ENCODE assay signal across 8 cellular contexts in the genomic region with DNA sequence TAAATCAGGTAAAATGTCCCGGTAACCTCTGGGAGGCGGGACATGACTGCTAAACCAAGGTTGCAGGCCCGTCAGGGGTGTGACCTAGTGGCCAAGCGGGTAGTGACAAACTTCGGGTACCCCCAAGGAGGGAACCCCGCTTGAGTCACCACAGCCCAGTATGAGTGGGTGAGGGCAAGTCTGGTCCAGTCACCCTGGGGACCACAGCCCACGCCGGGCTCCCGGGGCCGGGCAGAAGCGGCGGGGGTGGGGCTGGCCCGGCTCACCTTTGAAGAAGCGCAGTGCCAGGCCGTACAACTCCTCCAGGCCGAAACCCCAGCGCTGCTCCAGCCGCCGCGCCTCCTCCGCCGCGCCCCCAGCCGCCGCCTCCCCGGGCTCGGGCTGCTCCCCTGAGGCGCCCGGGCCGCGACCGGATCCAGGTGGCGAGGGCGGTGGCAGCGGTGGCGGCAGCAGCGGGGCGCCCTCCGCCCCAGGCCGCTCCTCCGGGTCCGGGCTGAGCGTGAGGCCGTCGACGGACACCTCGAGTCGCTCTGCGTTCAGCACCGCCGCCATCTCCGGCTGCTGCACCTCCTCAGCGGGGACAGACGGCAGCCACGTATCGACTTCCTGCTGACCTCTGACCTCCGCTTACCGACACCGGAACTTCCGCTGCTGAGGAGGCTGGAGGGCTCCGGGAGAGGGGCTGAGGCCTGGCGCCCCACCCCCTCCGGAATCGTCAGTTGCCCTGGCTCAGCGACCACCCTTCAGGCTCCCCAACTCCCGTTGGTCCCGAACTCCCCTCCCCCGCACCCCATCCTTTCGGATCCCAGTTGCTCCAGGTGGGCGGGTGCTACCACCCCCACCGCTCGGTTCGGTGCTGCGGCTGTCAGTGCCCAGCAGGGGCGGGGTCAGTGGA. TPM values are rescaled to one million over a fixed set of nuclear protein-coding genes. Genes with fewer than 3 reads are reported as not detected.
DNase-seq lines count a peak whose midpoint lies in the region; ATAC-seq, FAIRE-seq and TF ChIP-seq lines count a peak whose summit lies in the region.

A gene (minus strand): TSS at position 618 of the 895 bp plus-strand sequence. CDS start 66 bp downstream, at position 552.

- intact Hi-C loops in IMR-90 (cut with micrococcal nuclease) = loop anchor here (1.0 kb wide), 1 partner anchor 123 kb away; a partner anchor contains a TSS
- intact Hi-C loops in OCI-LY7 (cut with micrococcal nuclease; ENCODE audit: unreplicated experiment) = loop anchor here (1.0 to 5.0 kb wide), 2 partner anchors 61 to 124 kb away; a partner anchor contains a TSS
- intact Hi-C loops in endothelial cell of umbilical vein (cut with micrococcal nuclease) = loop anchor here (1.0 to 5.0 kb wide), 3 partner anchors 123 to 189 kb away; a partner anchor contains a TSS

- peak within 1 kb of the TSS; percentile 95 for H3K4ac ChIP-seq in IMR-90 (ENCODE audit: low read depth, low read length)

- peak within 1 kb of the TSS; percentile 97 for H3K27ac ChIP-seq in IMR-90 (ENCODE audit: insufficient read depth, low read length)
- H3K27ac ChIP-seq in OCI-LY7 (ENCODE audit: low read depth, low read length, poor library complexity, severe bottlenecking) = peak within 1 kb of the TSS; percentile 66
- H3K27ac ChIP-seq in endothelial cell of umbilical vein (ENCODE audit: insufficient read depth, low read depth, low read length) = peak within 1 kb of the TSS; percentile 66

- H3K36me3 ChIP-seq in IMR-90 (ENCODE audit: control insufficient read depth, insufficient read depth, low read length) = peaks cover 7% of the 10 kb centered on the region; the same call in 1 of the 2 replicates
- H3K36me3 ChIP-seq in OCI-LY7 (ENCODE audit: insufficient read depth, low read length) = peaks cover 30% of the 10 kb centered on the region
- peaks cover 0 to 1% of the 10 kb centered on the region in 2 experiments for H3K36me3 ChIP-seq in endothelial cell of umbilical vein (ENCODE audit: control insufficient read depth in 2 of 2, extremely low read depth in 1 of 2, insufficient read depth in 2 of 2, low read length in 2 of 2)

- H2AK9ac ChIP-seq in IMR-90 (replicated peaks; ENCODE audit: low read depth, low read length, poor library complexity) = peak within 1 kb of the TSS; percentile 100

- no peak for TF ChIP-seq CTCF in IMR-90 (conservative IDR thresholded peaks at IDR 0.05; ENCODE audit: low read depth, low read length)
- TF ChIP-seq CTCF in OCI-LY7 (conservative IDR thresholded peaks at IDR 0.05; ENCODE audit: low read length) = 0 out of 2 replicates have a peak, but pooled peaks have one; percentile 15
- TF ChIP-seq CTCF in endothelial cell of umbilical vein (IDR thresholded peaks at IDR 0.05; ENCODE audit: extremely low read depth in 1 of 2, insufficient read depth in 1 of 2, low read depth in 1 of 2, low read length in 2 of 2) = peak in 1 of 2 donors; percentile 8

- H3K23ac ChIP-seq in IMR-90 (ENCODE audit: low read depth, low read length) = peak within 1 kb of the TSS; percentile 95

- peak within 1 kb of the TSS; percentile 74 for H2AK5ac ChIP-seq in IMR-90 (ENCODE audit: low read depth, low read length)

- BruUV-seq in IMR-90 (replicated peaks; lab: Mats Ljungman, UMichigan) = no TSS peak
- no TSS peak for BruUV-seq in OCI-LY7 (replicated peaks; lab: Mats Ljungman, UMichigan)
- BruUV-seq in endothelial cell of umbilical vein (replicated peaks; lab: Mats Ljungman, UMichigan) = no TSS peak

- in situ Hi-C loops in IMR-90 (cut with MboI; ENCODE audit: low sequenced_read_pairs) = no loop called here

- peaks cover 61% of the 10 kb centered on the region for H3K79me2 ChIP-seq in OCI-LY7 (ENCODE audit: insufficient read depth, low read depth, low read length)
- peaks cover 46% of the 10 kb centered on the region for H3K79me2 ChIP-seq in endothelial cell of umbilical vein (ENCODE audit: control insufficient read depth, insufficient read depth, low read length)

- H3K9me2 ChIP-seq in OCI-LY7 (ENCODE audit: insufficient read depth, low read length) = no peaks in the 10 kb centered on the region

- POLR2A ChIA-PET in IMR-90 (lab: Charles Lee; ENCODE audit: unreplicated experiment) (no interaction called here), OCI-LY7 (lab: Charles Lee) (interaction anchor here (0.6 to 3.1 kb wide), 9 partner anchors 8 to 119 kb away, joined by 3 to 10 read pairs (median 5); no protein-coding TSS in a partner anchor), endothelial cell of umbilical vein (lab: Charles Lee) (no interaction called here)

- peak within 1 kb of the TSS; percentile 78 for H2BK120ac ChIP-seq in IMR-90 (ENCODE audit: low read depth, low read length)

- H3K4me2 ChIP-seq in IMR-90 (ENCODE audit: low read depth, low read length) (peak within 1 kb of the TSS; percentile 100), OCI-LY7 (ENCODE audit: low read length) (peak within 1 kb of the TSS; percentile 87), endothelial cell of umbilical vein (ENCODE audit: insufficient read depth, low read length) (peak within 1 kb of the TSS; percentile 98)

- H3K4me3 ChIP-seq in IMR-90 (ENCODE audit: insufficient read depth, low read depth, low read length) (peak within 1 kb of the TSS; percentile 99), OCI-LY7 (ENCODE audit: low read depth, low read length, poor library complexity, severe bottlenecking) (peak within 1 kb of the TSS; percentile 82), endothelial cell of umbilical vein (replicated peaks in 1 of 3; ENCODE audit: insufficient read depth in 1 of 3, low read depth in 1 of 3, low read length in 3 of 3) (peak within 1 kb of the TSS; percentile 68 to 93 (median 70))

- H3K9ac ChIP-seq in IMR-90 (ENCODE audit: low read depth, low read length) = peak within 1 kb of the TSS; percentile 89
- peak within 1 kb of the TSS; percentile 53 for H3K9ac ChIP-seq in endothelial cell of umbilical vein (replicated peaks; ENCODE audit: extremely low read depth, insufficient read depth, low read length)

- CTCF ChIA-PET in IMR-90 (lab: Yijun Ruan, JAX) = interaction anchor here (0.5 to 0.6 kb wide), 2 partner anchors 107 to 153 kb away, joined by 4 to 6 read pairs; no protein-coding TSS in a partner anchor
- CTCF ChIA-PET in OCI-LY7 (lab: Charles Lee; ENCODE audit: unreplicated experiment) = interaction anchor here (2.8 kb wide), 1 partner anchor 61 kb away, joined by 14 read pairs; no protein-coding TSS in a partner anchor
- CTCF ChIA-PET in endothelial cell of umbilical vein (lab: Charles Lee) = interaction anchor here (0.7 to 3.4 kb wide), 5 partner anchors 11 to 121 kb away, joined by 3 to 19 read pairs (median 5); no protein-coding TSS in a partner anchor

- H4K8ac ChIP-seq in IMR-90 (ENCODE audit: low read depth in 2 of 2, low read length in 2 of 2) = peak within 1 kb of the TSS; percentile 98

- H2BK15ac ChIP-seq in IMR-90 (ENCODE audit: low read depth, low read length) = peak within 1 kb of the TSS; percentile 73; the same call in 1 of the 3 replicates

- H3K9me3 ChIP-seq in IMR-90 (ENCODE audit: control insufficient read depth, insufficient read depth, low read length) (no peaks in the 10 kb centered on the region), OCI-LY7 (ENCODE audit: low read length) (no peaks in the 10 kb centered on the region), endothelial cell of umbilical vein (replicated peaks; ENCODE audit: control insufficient read depth, insufficient read depth, low read length) (no peaks in the 10 kb centered on the region)

- H3K18ac ChIP-seq in IMR-90 (ENCODE audit: low read depth, low read length) = peak within 1 kb of the TSS; percentile 82

- peaks cover 3 to 20% of the 10 kb centered on the region in 2 experiments; a peak in 2 of 4 replicates for H3K79me1 ChIP-seq in IMR-90 (ENCODE audit: low read depth in 1 of 2, low read length in 2 of 2)

- peak within 1 kb of the TSS; percentile 63 for H3K56ac ChIP-seq in IMR-90 (ENCODE audit: extremely low read depth, insufficient read depth, low read length)

- dilution Hi-C loops in IMR-90 (cut with HindIII; ENCODE audit: low sequenced_read_pairs, unreplicated experiment) = no loop called here
- dilution Hi-C loops in endothelial cell of umbilical vein (cut with MboI; ENCODE audit: extremely low pct_ligation_motif_present, low sequenced_read_pairs) = no loop called here

- H3K4me1 ChIP-seq in IMR-90 (ENCODE audit: control insufficient read depth, insufficient read depth, low read length) (peaks cover 6% of the 10 kb centered on the region; the same call in 1 of the 2 replicates), OCI-LY7 (ENCODE audit: insufficient read depth, low read length, poor library complexity, severe bottlenecking) (peaks cover 42% of the 10 kb centered on the region), endothelial cell of umbilical vein (ENCODE audit: control insufficient read depth, extremely low read depth, insufficient read depth, low read length) (peaks cover 12% of the 10 kb centered on the region)

- no peak within 1 kb of the TSS for H2BK20ac ChIP-seq in IMR-90 (ENCODE audit: low read depth, low read length)

- H4K91ac ChIP-seq in IMR-90 (ENCODE audit: insufficient read depth, low read depth, low read length) = peak within 1 kb of the TSS; percentile 93

- peak within 1 kb of the TSS; percentile 98 for H4K5ac ChIP-seq in IMR-90 (ENCODE audit: low read depth, low read length)

- FAIRE-seq in endothelial cell of umbilical vein (lab: Jason Lieb, UNC) = peak; percentile 89

- H3K27me3 ChIP-seq in IMR-90 (ENCODE audit: control insufficient read depth, insufficient read depth, low read length) = no peaks in the 10 kb centered on the region
- no peaks in the 10 kb centered on the region for H3K27me3 ChIP-seq in endothelial cell of umbilical vein (ENCODE audit: control insufficient read depth in 2 of 2, insufficient read depth in 2 of 2, low read length in 2 of 2)

- 1% methylated on average over 31 of the region's 75 CpGs; no CpG with 5 or more reads in 1 of the 2 experiments for WGBS in IMR-90 (ENCODE audit: extremely low coverage in 2 of 2, insufficient read length in 1 of 2), 2 experiments

- TF ChIP-seq POLR2A in IMR-90 (IDR thresholded peaks at IDR 0.05; ENCODE audit: low read depth, low read length) = peak; percentile 95
- TF ChIP-seq POLR2A in endothelial cell of umbilical vein (IDR thresholded peaks at IDR 0.05; ENCODE audit: low read depth, low read length) = peak; percentile 84

- peak within 1 kb of the TSS; percentile 93 for H2BK5ac ChIP-seq in IMR-90 (ENCODE audit: low read depth, low read length, poor library complexity, severe bottlenecking)

- H3K14ac ChIP-seq in IMR-90 (replicated peaks; ENCODE audit: low read depth, low read length) = peak within 1 kb of the TSS; percentile 94

- H2AFZ ChIP-seq in IMR-90 (replicated peaks; ENCODE audit: low read length, poor library complexity) (peak within 1 kb of the TSS; percentile 96), OCI-LY7 (ENCODE audit: low read length) (peak within 1 kb of the TSS; percentile 82), endothelial cell of umbilical vein (ENCODE audit: low read depth, low read length) (peak within 1 kb of the TSS; percentile 95)

- H4K20me1 ChIP-seq in IMR-90 (ENCODE audit: insufficient read depth, low read length) (peaks cover 42% of the 10 kb centered on the region), OCI-LY7 (ENCODE audit: insufficient read depth, low read length) (peaks cover 24% of the 10 kb centered on the region), endothelial cell of umbilical vein (replicated peaks; ENCODE audit: control insufficient read depth, extremely low read depth, insufficient read depth, low read length) (no peaks in the 10 kb centered on the region)

- ATAC-seq in GM21528 (IDR thresholded peaks at IDR 0.05; ENCODE audit: low FRiP score, unreplicated experiment) = peak; percentile 95
- ATAC-seq in IMR-90 (ENCODE audit: low read depth) = peak; percentile 97

- peaks cover 8% of the 10 kb centered on the region; the same call in 1 of the 2 replicates for H3K9me1 ChIP-seq in IMR-90 (ENCODE audit: insufficient read depth, low read length)
- H3K9me1 ChIP-seq in endothelial cell of umbilical vein (replicated peaks; ENCODE audit: control insufficient read depth, extremely low read depth, insufficient read depth, low read length) = no peaks in the 10 kb centered on the region

- DNase-seq in DMS 273 (lab: John Stamatoyannopoulos, UW; ENCODE audit: unreplicated experiment) (peak; percentile 94), IMR-90 (peak; percentile 86), OCI-LY7 (ENCODE audit: low spot score) (peak; percentile 92), endothelial cell of umbilical vein (ENCODE audit: low read depth, low spot score) (peak; percentile 82), middle frontal gyrus (ENCODE audit: extremely low spot score, low spot score) (peak; percentile 88)
- peak; percentile 88 for DNase-seq in activated CD8-positive, alpha-beta memory T cell treated with anti-CD3 and anti-CD28 coated beads, Interleukin-2, amount 50 U/mL, for 48 hours
- DNase-seq in stimulated activated CD8-positive, alpha-beta memory T cell treated with anti-CD3 and anti-CD28 coated beads, Interleukin-2, amount 100 ng/mL, for 1 hour (ENCODE audit: low read depth in 2 of 2) = peak; percentile 60 to 65

- no peak for TF ChIP-seq RAD21 in IMR-90 (IDR thresholded peaks at IDR 0.05; ENCODE audit: low read length)

RNA-seq across cellular contexts. Expression of the gene that starts here (rescaled TPM):
- 59.7 and 95.3 TPM in 2 replicates for total RNA-seq in IMR-90 (2012; rRNA removed)
- polyA plus RNA-seq in IMR-90 (2012; rRNA removed) = 27.3 and 30.3 TPM in 2 replicates
- polyA plus RNA-seq in IMR-90 (2012; cell fraction: cytosol; rRNA removed) = 5.3 and 8.3 TPM in 2 replicates
- 4.7 and 17.6 TPM in 2 replicates for polyA plus RNA-seq in IMR-90 (2012; cell fraction: nucleus; rRNA removed; ENCODE audit: low replicate concordance)
- 30.3 and 35.3 TPM in 2 replicates for total RNA-seq in OCI-LY7 (2014; rRNA removed; shearing (Covaris generic))
- 51.7 and 54.1 TPM in 2 replicates for total RNA-seq in OCI-LY7 (2022)
- total RNA-seq in endothelial cell of umbilical vein = 36.4 and 37.0 TPM in 2 replicates
- 11.6 and 12.3 TPM in 2 replicates for polyA plus RNA-seq in endothelial cell of umbilical vein
- 14.6 and 15.7 TPM in 2 replicates for polyA plus RNA-seq in endothelial cell of umbilical vein (2011; cell fraction: cytosol; rRNA removed)
- polyA plus RNA-seq in endothelial cell of umbilical vein (2011; cell fraction: nucleus; rRNA removed) = 11.7 and 18.5 TPM in 2 replicates
- 24.2 and 29.3 TPM in 2 replicates for polyA plus RNA-seq in endothelial cell of umbilical vein (2012)
- polyA minus RNA-seq in endothelial cell of umbilical vein = 20.6 and 20.7 TPM in 2 replicates
- polyA minus RNA-seq in endothelial cell of umbilical vein (2011; cell fraction: cytosol; rRNA and poly(A)+ RNA removed) = 16.8 TPM
- polyA minus RNA-seq in endothelial cell of umbilical vein (2011; cell fraction: nucleus; rRNA and poly(A)+ RNA removed) = 12.9 and 13.5 TPM in 2 replicates

Comparison
In these comparisons a context has a peak if more than half of its experiments do, and no peak if none do; other contexts are left out.
1. Peak in every context shown above with its lines: DNase-seq, ATAC-seq, H3K4me3 ChIP-seq and H3K27ac ChIP-seq.